In the genomic region with DNA sequence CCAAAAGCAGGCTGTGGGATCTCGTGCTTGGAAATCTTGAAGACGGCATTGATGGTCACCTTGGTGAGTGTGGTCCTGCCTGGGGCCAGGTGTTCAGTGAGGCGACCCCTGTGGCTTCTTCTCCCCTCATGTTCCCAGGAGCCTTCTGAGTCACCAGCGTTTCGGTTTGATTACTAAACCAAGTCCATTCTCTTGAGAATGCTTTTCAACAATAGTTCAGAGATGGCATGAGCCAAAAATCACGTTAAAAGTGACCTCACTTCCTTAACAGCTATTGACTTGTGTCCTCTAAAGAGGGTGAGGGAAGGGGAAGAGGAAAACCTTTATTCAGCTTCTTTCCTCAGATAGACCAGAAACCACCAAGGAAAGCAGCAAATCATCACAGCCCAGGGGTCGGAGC, we compare ENCODE assay signal across 12 cellular contexts.
DNase-seq lines count a peak whose midpoint lies in the region; ATAC-seq, FAIRE-seq and TF ChIP-seq lines count a peak whose summit lies in the region.
"Had no signal": no experiment of that assay in that cellular context is flagged by ENCODE, and none has a peak within 500 bp of the region (broad histone marks: within the 10 kb centered on the region; RNA-seq: fewer than 3 reads in every experiment).

No MANE protein-coding gene starts in this region.

- ATAC-seq in GM19351 (IDR thresholded peaks at IDR 0.05; ENCODE audit: unreplicated experiment) = peak; percentile 83
- ATAC-seq in HG03196 (IDR thresholded peaks at IDR 0.05; ENCODE audit: unreplicated experiment) = peak; percentile 67
- peak; percentile 86 for ATAC-seq in GM12878
- ATAC-seq in HG03280 (IDR thresholded peaks at IDR 0.05; ENCODE audit: unreplicated experiment) = no peak
- no peak for ATAC-seq in left lobe of liver
- ATAC-seq: SK-N-SH treated with all-trans-retinoic acid at 6 μM for 48 hours had no signal

- TF ChIP-seq EP300 in GM12878 (IDR thresholded peaks at IDR 0.05; ENCODE audit: borderline replicate concordance in 1 of 2, control insufficient read depth in 1 of 2, low read depth in 2 of 2, low read length in 2 of 2) = peak; percentile 32 to 43; a peak in 1 of 4 replicates

- FAIRE-seq in GM12878 (lab: Jason Lieb, UNC) = peak; percentile 78

- BruUV-seq in GM12878 (replicated peaks; lab: Mats Ljungman, UMichigan) = no TSS peak

- TF ChIP-seq RAD21 in GM12878 (IDR thresholded peaks at IDR 0.05; ENCODE audit: insufficient read depth, low read depth, low read length) = no peak

- TF ChIP-seq CTCF in GM12878 (IDR thresholded peaks at IDR 0.05 in 2 of 3, conservative IDR thresholded peaks at IDR 0.05 in 1 of 3; ENCODE audit: control insufficient read depth in 2 of 3, extremely low read depth in 1 of 3, insufficient read depth in 1 of 3, low read depth in 3 of 3, low read length in 3 of 3) = no peak

- no peaks in the 10 kb centered on the region for H3K79me2 ChIP-seq in GM12878 (ENCODE audit: control insufficient read depth, insufficient read depth, low read length)

- DNase-seq in ELR (ENCODE audit: low read depth) (peak; percentile 17), GM12878 (ENCODE audit: low read depth, low spot score) (peak; percentile 30), head of caudate nucleus (no peak), DMS53 (lab: John Stamatoyannopoulos, UW) (no peak), left lobe of liver (ENCODE audit: low spot score) (no peak)
- DNase-seq: COR-L47; NCI-H446 treated with DMSO at 0.1 percent for 48 hours; stimulated activated CD4-positive, alpha-beta T cell treated with anti-CD3 and anti-CD28 coated beads, Interleukin-2, amount 100 ng/mL, for 48 hours had no signal

- TF ChIP-seq POLR2A in GM12878 (IDR thresholded peaks at IDR 0.05; ENCODE audit: low read depth, low read length) = no peak

- no peaks in the 10 kb centered on the region for H3K36me3 ChIP-seq in GM12878 (ENCODE audit: control insufficient read depth in 2 of 2, insufficient read depth in 2 of 2, low read length in 1 of 2)

- no peak overlapping the region for H3K4me2 ChIP-seq in GM12878 (ENCODE audit: control insufficient read depth, insufficient read depth)

- no peak overlapping the region for H3K9ac ChIP-seq in GM12878 (ENCODE audit: control insufficient read depth, insufficient read depth, low read length)

- H3K4me3 ChIP-seq in GM12878 = no peak overlapping the region

- in situ Hi-C loops in GM12878 (cut with MboI) = no loop called here

- WGBS in GM12878 (ENCODE audit: insufficient coverage, insufficient replicate concordance, low lambda C conversion rate, missing lambda C conversion rate) = under 1% methylated on average over 7 of the region's 7 CpGs

- POLR2A ChIA-PET in GM12878 (lab: Charles Lee) = no interaction called here

- SMC1A ChIA-PET in GM12878 (lab: Charles Lee; ENCODE audit: uncharacterized antibody, unreplicated experiment) = no interaction called here

- no peak overlapping the region; the same call in 1 of the 2 replicates for H2AFZ ChIP-seq in GM12878 (ENCODE audit: control insufficient read depth, low read depth, low read length)

- CTCF ChIA-PET in GM12878 (lab: Yijun Ruan, JAX) = no interaction called here

- H3K9me3 ChIP-seq in GM12878 (replicated peaks; ENCODE audit: control insufficient read depth, insufficient read depth, low read length) = no peaks in the 10 kb centered on the region

- no peak overlapping the region for H3K27ac ChIP-seq in GM12878 (ENCODE audit: control insufficient read depth, insufficient read depth)

- intact Hi-C loops in GM12878 (cut with micrococcal nuclease; ENCODE audit: unreplicated experiment) = loop anchor here (5.0 to 10.0 kb wide), 2 partner anchors 237 to 315 kb away; partner anchors contain the start of gene GATA3
- intact Hi-C loops in head of caudate nucleus (cut with DNase I) = no loop called here

- RAD21 ChIA-PET in GM12878 (lab: Charles Lee; ENCODE audit: unreplicated experiment) = no interaction called here

- H3K4me1 ChIP-seq in GM12878 (ENCODE audit: control insufficient read depth, insufficient read depth, low read length) = no peaks in the 10 kb centered on the region; the same call in 1 of the 2 replicates

- no peaks in the 10 kb centered on the region for H3K27me3 ChIP-seq in GM12878 (replicated peaks in 1 of 2; ENCODE audit: control insufficient read depth in 2 of 2, insufficient read depth in 2 of 2, low read length in 1 of 2)

- H4K20me1 ChIP-seq in GM12878 (ENCODE audit: control insufficient read depth, insufficient read depth) = no peaks in the 10 kb centered on the region

TF ChIP-seq in GM12878, 131 proteins besides CTCF, POLR2A, EP300 and RAD21 (continues in another document):
- TF ChIP-seq PAX5 (IDR thresholded peaks at IDR 0.05; ENCODE audit: borderline replicate concordance, low read depth, low read length) (peak; percentile 80; the same call in 1 of the 2 replicates), KLF5 (IDR thresholded peaks at IDR 0.05; ENCODE audit: partially characterized antibody) (no peak), RBBP5 (conservative IDR thresholded peaks at IDR 0.05) (no peak), FOS (IDR thresholded peaks at IDR 0.05; ENCODE audit: borderline replicate concordance, extremely low read depth, insufficient read length) (no peak), JUNB (IDR thresholded peaks at IDR 0.05) (peak; percentile 95), ZBED1 (IDR thresholded peaks at IDR 0.05; ENCODE audit: borderline replicate concordance) (peak; percentile 81; the same call in 1 of the 2 replicates), YY1 (IDR thresholded peaks at IDR 0.05; ENCODE audit: low read depth, low read length) (no peak), SPI1 (IDR thresholded peaks at IDR 0.05; ENCODE audit: borderline replicate concordance, insufficient read depth, low read depth, low read length) (0 out of 2 replicates have a peak, but pooled peaks have one; percentile 14), RUNX3 (IDR thresholded peaks at IDR 0.05; ENCODE audit: low read length) (peak; percentile 94), KAT2A (conservative IDR thresholded peaks at IDR 0.05; ENCODE audit: control insufficient read depth, low read depth, low read length) (no peak), RAD51 (IDR thresholded peaks at IDR 0.05) (no peak), TARDBP (IDR thresholded peaks at IDR 0.05; ENCODE audit: borderline replicate concordance) (no peak), BHLHE40 (IDR thresholded peaks at IDR 0.05; ENCODE audit: borderline replicate concordance in 1 of 2, low read depth in 2 of 2, low read length in 1 of 2) (0 out of 4 replicates have a peak, but pooled peaks have one; percentile 18 to 20), BCL11A (IDR thresholded peaks at IDR 0.05; ENCODE audit: low read depth, low read length) (peak; percentile 85), SIX5 (IDR thresholded peaks at IDR 0.05; ENCODE audit: low read depth, low read length, severe bottlenecking) (no peak), MYC (IDR thresholded peaks at IDR 0.05; ENCODE audit: insufficient read depth, insufficient read length, insufficient replicate concordance, low read length, severe bottlenecking) (no peak), ETV6 (conservative IDR thresholded peaks at IDR 0.05 in 1 of 2, IDR thresholded peaks at IDR 0.05 in 1 of 2; ENCODE audit: borderline replicate concordance in 1 of 2, low read depth in 1 of 2) (peak in 1 of 2 experiments; percentile 93; a peak in 2 of 4 replicates), IKZF2 (IDR thresholded peaks at IDR 0.05) (peak; percentile 58; a peak in 3 of 4 replicates)
- TF ChIP-seq, protein P1, sequence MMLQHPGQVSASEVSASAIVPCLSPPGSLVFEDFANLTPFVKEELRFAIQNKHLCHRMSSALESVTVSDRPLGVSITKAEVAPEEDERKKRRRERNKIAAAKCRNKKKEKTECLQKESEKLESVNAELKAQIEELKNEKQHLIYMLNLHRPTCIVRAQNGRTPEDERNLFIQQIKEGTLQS (IDR thresholded peaks at IDR 0.05; ENCODE audit: borderline replicate concordance, extremely low read depth, low read depth, low read length) = no peak
- TF ChIP-seq, protein P2, sequence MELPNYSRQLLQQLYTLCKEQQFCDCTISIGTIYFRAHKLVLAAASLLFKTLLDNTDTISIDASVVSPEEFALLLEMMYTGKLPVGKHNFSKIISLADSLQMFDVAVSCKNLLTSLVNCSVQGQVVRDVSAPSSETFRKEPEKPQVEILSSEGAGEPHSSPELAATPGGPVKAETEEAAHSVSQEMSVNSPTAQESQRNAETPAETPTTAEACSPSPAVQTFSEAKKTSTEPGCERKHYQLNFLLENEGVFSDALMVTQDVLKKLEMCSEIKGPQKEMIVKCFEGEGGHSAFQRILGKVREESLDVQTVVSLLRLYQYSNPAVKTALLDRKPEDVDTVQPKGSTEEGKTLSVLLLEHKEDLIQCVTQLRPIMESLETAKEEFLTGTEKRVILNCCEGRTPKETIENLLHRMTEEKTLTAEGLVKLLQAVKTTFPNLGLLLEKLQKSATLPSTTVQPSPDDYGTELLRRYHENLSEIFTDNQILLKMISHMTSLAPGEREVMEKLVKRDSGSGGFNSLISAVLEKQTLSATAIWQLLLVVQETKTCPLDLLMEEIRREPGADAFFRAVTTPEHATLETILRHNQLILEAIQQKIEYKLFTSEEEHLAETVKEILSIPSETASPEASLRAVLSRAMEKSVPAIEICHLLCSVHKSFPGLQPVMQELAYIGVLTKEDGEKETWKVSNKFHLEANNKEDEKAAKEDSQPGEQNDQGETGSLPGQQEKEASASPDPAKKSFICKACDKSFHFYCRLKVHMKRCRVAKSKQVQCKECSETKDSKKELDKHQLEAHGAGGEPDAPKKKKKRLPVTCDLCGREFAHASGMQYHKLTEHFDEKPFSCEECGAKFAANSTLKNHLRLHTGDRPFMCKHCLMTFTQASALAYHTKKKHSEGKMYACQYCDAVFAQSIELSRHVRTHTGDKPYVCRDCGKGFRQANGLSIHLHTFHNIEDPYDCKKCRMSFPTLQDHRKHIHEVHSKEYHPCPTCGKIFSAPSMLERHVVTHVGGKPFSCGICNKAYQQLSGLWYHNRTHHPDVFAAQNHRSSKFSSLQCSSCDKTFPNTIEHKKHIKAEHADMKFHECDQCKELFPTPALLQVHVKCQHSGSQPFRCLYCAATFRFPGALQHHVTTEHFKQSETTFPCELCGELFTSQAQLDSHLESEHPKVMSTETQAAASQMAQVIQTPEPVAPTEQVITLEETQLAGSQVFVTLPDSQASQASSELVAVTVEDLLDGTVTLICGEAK (IDR thresholded peaks at IDR 0.05; ENCODE audit: borderline replicate concordance) = no peak

Comparison
In these comparisons a context has a peak if more than half of its experiments do, and no peak if none do; other contexts are left out.
1. DNase-seq: peak in ELR (single experiment) and GM12878 (single experiment); none in head of caudate nucleus (0 of 42), DMS53 (single experiment) and left lobe of liver (single experiment).
2. ATAC-seq: peak in GM19351 (single experiment), HG03196 (single experiment) and GM12878 (single experiment); none in HG03280 (single experiment) and left lobe of liver (single experiment).